Comparison of ENCODE assay signal across 29 cellular contexts in genomic region chr12:119262388-119262787, GRCh38.
"Had no signal": no experiment of that assay in that cellular context is flagged by ENCODE, and none has a peak within 500 bp of the region (broad histone marks: within the 10 kb centered on the region; RNA-seq: fewer than 3 reads in every experiment).

No MANE protein-coding gene starts in this region.

- H3K27ac ChIP-seq: colonic mucosa, coronary artery, dorsolateral prefrontal cortex, epithelial cell of prostate, esophagus muscularis mucosa, esophagus squamous epithelium, foreskin keratinocyte, gastrocnemius medialis, gastroesophageal sphincter, heart left ventricle, heart right ventricle, hepatocyte had no signal

- H3K4me1 ChIP-seq: colonic mucosa, esophagus squamous epithelium, foreskin keratinocyte, gastrocnemius medialis, gastroesophageal sphincter had no signal

- H3K9me3 ChIP-seq: colonic mucosa, esophagus squamous epithelium, gastrocnemius medialis had no signal

- H3K4me2 ChIP-seq: hepatocyte had no signal

- FAIRE-seq: endometrium, endothelial cell of umbilical vein, frontal cortex had no signal

- H3K27me3 ChIP-seq: colonic mucosa, esophagus muscularis mucosa, esophagus squamous epithelium, foreskin keratinocyte, gastrocnemius medialis, gastroesophageal sphincter, heart left ventricle, heart right ventricle, hepatocyte had no signal

- H3K4me3 ChIP-seq: colonic mucosa, coronary artery, dorsolateral prefrontal cortex, esophagus muscularis mucosa, esophagus squamous epithelium, gastrocnemius medialis, gastroesophageal sphincter, heart left ventricle, heart right ventricle, hepatocyte had no signal

- H3K36me3 ChIP-seq: colonic mucosa, esophagus muscularis mucosa, esophagus squamous epithelium, gastrocnemius medialis, gastroesophageal sphincter, heart left ventricle, heart right ventricle had no signal

- DNase-seq: colonic mucosa; cortex of kidney; dermis blood vessel endothelial cell; dorsolateral prefrontal cortex; effector CD4-positive, alpha-beta T cell; effector CD8-positive, alpha-beta T cell; effector memory CD4-positive, alpha-beta T cell; effector memory CD8-positive, alpha-beta T cell; endodermal cell; erythroblast; esophagus squamous epithelium; foreskin fibroblast; foreskin keratinocyte; foreskin melanocyte; gastrocnemius medialis; glutamatergic neuron; head of caudate nucleus; heart left ventricle; heart right ventricle had no signal

- H2AFZ ChIP-seq: hepatocyte had no signal

- H3K27ac Mint-ChIP-seq: dendritic cell treated with granulocyte-macrophage colony-stimulating factor and Interleukin-4, amounts not matched to agents 40 ng/mL and 50 ng/mL, for 4 days; effector memory CD8-positive, alpha-beta T cell; endodermal cell had no signal

- H3K79me2 ChIP-seq: hepatocyte had no signal

- ATAC-seq: effector memory CD8-positive, alpha-beta T cell; esophagus mucosa; foreskin keratinocyte; gastrocnemius medialis; gastroesophageal sphincter; heart left ventricle; heart right ventricle had no signal

- H3K4me3 Mint-ChIP-seq: dendritic cell treated with granulocyte-macrophage colony-stimulating factor and Interleukin-4, amounts not matched to agents 40 ng/mL and 50 ng/mL, for 4 days; effector memory CD8-positive, alpha-beta T cell; endodermal cell had no signal
